In the genomic region with DNA sequence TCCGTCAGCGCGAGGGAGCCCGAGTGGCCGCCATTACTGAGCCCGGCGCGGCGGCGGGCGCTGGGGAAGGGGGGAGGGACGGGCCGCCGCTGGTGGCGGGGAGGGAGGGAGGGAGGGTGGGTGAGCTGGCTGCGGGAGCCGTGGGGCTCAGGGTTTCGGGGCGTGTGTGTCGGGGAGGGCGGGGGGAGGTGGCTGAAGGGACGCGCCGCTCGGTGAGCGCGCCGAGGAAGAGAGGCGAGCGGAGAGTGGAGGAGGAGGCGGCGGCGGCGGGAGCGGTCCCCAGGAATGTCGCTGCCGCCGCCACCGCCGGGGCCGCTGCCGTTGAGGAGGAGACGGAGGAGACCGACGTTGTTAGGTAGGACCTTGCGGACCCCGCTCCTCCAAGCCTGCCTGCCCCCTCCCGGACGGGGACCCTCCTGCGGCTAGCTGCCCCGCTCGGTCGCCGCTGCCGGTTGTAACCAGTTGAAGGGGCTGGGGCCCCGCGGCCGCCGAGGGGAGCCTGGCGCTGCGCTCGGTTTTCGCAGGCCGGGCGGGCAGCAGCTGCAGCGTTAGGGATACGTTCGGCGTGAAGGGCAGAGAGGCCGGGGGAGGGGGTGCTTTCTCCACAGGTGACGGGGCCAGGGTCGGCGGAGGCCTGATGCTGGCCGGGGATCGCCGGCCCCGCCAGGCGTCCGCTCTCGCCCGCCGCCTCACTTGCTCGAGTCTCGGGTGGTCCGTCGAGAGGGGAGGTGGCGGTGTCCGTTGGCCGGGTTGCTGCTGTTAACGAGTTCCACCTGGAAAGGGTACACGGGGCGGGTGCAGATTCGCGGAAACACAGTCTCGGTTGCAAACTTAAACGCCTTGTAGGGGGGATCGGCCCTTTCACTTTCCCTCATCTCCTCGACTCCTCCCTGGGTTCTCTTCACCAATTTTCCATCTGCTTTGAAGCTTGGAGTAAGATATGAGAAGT, we compare ENCODE assay signal across 1 cellular context.
TF ChIP-seq lines count a peak whose summit lies in the region.

Gene ARHGAP5, plus strand, starts transcription at position 224 of the 949 bp plus-strand sequence. CDS start 13,366 bp downstream, outside the sequence.

TF ChIP-seq in HepG2, 621 proteins besides CTCF, POLR2A, EP300 and RAD21 (continued from another document and continues in another):
- TF ChIP-seq, protein P1, sequence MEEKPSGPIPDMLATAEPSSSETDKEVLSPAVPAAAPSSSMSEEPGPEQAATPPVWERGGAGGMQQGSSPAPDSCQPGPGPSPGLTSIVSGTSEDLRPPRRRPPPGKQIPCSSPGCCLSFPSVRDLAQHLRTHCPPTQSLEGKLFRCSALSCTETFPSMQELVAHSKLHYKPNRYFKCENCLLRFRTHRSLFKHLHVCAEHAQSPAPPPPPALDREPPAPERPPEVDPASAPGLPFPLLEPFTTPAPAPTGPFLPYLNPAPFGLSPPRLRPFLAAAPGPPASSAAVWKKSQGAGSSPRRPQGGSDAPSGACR (CRISPR knock-in tag; IDR thresholded peaks at IDR 0.05), result peak; percentile 84; the same call in 1 of the 2 replicates
- TF ChIP-seq, protein P2, sequence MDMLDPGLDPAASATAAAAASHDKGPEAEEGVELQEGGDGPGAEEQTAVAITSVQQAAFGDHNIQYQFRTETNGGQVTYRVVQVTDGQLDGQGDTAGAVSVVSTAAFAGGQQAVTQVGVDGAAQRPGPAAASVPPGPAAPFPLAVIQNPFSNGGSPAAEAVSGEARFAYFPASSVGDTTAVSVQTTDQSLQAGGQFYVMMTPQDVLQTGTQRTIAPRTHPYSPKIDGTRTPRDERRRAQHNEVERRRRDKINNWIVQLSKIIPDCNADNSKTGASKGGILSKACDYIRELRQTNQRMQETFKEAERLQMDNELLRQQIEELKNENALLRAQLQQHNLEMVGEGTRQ (IDR thresholded peaks at IDR 0.05; ENCODE audit: low read depth, low read length), result no peak
- TF ChIP-seq, protein P2 (CRISPR knock-in tag; IDR thresholded peaks at IDR 0.05; ENCODE audit: borderline replicate concordance), result no peak
- TF ChIP-seq HNF4G (IDR thresholded peaks at IDR 0.05; ENCODE audit: borderline replicate concordance, low read depth, low read length), result no peak
- TF ChIP-seq HNF4G (CRISPR knock-in tag; IDR thresholded peaks at IDR 0.05; ENCODE audit: borderline replicate concordance, low read depth), result no peak
- peak; percentile 79 for TF ChIP-seq HOXD1 (CRISPR knock-in tag; IDR thresholded peaks at IDR 0.05)
- TF ChIP-seq, protein P3, sequence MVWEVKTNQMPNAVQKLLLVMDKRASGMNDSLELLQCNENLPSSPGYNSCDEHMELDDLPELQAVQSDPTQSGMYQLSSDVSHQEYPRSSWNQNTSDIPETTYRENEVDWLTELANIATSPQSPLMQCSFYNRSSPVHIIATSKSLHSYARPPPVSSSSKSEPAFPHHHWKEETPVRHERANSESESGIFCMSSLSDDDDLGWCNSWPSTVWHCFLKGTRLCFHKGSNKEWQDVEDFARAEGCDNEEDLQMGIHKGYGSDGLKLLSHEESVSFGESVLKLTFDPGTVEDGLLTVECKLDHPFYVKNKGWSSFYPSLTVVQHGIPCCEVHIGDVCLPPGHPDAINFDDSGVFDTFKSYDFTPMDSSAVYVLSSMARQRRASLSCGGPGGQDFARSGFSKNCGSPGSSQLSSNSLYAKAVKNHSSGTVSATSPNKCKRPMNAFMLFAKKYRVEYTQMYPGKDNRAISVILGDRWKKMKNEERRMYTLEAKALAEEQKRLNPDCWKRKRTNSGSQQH (CRISPR knock-in tag; IDR thresholded peaks at IDR 0.05; ENCODE audit: low read depth), result no peak; the same call in 1 of the 2 replicates
- TF ChIP-seq FOXK1 (CRISPR knock-in tag; IDR thresholded peaks at IDR 0.05; ENCODE audit: borderline replicate concordance, low read depth), result no peak; the same call in 1 of the 2 replicates
- TF ChIP-seq ZNF564 (CRISPR knock-in tag; IDR thresholded peaks at IDR 0.05), result no peak; the same call in 1 of the 2 replicates
- TF ChIP-seq CAMTA2 (CRISPR knock-in tag; IDR thresholded peaks at IDR 0.05; ENCODE audit: borderline replicate concordance), result no peak
- peak; percentile 86 for TF ChIP-seq ZNF687 (CRISPR knock-in tag; IDR thresholded peaks at IDR 0.05)
- TF ChIP-seq TBX3 (IDR thresholded peaks at IDR 0.05; ENCODE audit: borderline replicate concordance), result no peak
- no peak for TF ChIP-seq ZNF816 (CRISPR knock-in tag; IDR thresholded peaks at IDR 0.05; ENCODE audit: borderline replicate concordance)
- TF ChIP-seq PRPF4 (IDR thresholded peaks at IDR 0.05; ENCODE audit: low read depth, low read length, poor library complexity, severe bottlenecking), result no peak
- TF ChIP-seq NPAS2 (CRISPR knock-in tag; IDR thresholded peaks at IDR 0.05; ENCODE audit: borderline replicate concordance), result no peak
- TF ChIP-seq JARID2 (CRISPR knock-in tag; IDR thresholded peaks at IDR 0.05; ENCODE audit: insufficient replicate concordance), result no peak
- TF ChIP-seq SP5 (CRISPR knock-in tag; IDR thresholded peaks at IDR 0.05; ENCODE audit: borderline replicate concordance, low read depth), result peak; percentile 34; the same call in 1 of the 2 replicates
- no peak for TF ChIP-seq AKAP8 (CRISPR knock-in tag; IDR thresholded peaks at IDR 0.05)
- TF ChIP-seq, protein P4, sequence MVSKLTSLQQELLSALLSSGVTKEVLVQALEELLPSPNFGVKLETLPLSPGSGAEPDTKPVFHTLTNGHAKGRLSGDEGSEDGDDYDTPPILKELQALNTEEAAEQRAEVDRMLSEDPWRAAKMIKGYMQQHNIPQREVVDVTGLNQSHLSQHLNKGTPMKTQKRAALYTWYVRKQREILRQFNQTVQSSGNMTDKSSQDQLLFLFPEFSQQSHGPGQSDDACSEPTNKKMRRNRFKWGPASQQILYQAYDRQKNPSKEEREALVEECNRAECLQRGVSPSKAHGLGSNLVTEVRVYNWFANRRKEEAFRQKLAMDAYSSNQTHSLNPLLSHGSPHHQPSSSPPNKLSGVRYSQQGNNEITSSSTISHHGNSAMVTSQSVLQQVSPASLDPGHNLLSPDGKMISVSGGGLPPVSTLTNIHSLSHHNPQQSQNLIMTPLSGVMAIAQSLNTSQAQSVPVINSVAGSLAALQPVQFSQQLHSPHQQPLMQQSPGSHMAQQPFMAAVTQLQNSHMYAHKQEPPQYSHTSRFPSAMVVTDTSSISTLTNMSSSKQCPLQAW (CRISPR knock-in tag; IDR thresholded peaks at IDR 0.05), result peak; percentile 84; the same call in 1 of the 2 replicates
- no peak; the same call in 1 of the 2 replicates for TF ChIP-seq DR1 (CRISPR knock-in tag; IDR thresholded peaks at IDR 0.05)
- peak; percentile 28; the same call in 1 of the 2 replicates for TF ChIP-seq ZHX2 (IDR thresholded peaks at IDR 0.05; ENCODE audit: low read depth)
- no peak; the same call in 1 of the 2 replicates for TF ChIP-seq ZHX2 (CRISPR knock-in tag; IDR thresholded peaks at IDR 0.05; ENCODE audit: borderline replicate concordance)
- TF ChIP-seq NCOR1 (IDR thresholded peaks at IDR 0.05; ENCODE audit: borderline replicate concordance, low read length), result no peak
- TF ChIP-seq MLX (CRISPR knock-in tag; IDR thresholded peaks at IDR 0.05), result no peak
- no peak for TF ChIP-seq DPF2 (CRISPR knock-in tag; IDR thresholded peaks at IDR 0.05; ENCODE audit: borderline replicate concordance, low read depth)
